13 cellular contexts compared by ENCODE assay signal in genomic region chr3:132662212-132662611, GRCh38. TPM values are rescaled to one million over a fixed set of nuclear protein-coding genes. Genes with fewer than 3 reads are reported as not detected.
DNase-seq lines count a peak whose midpoint lies in the region; ATAC-seq and TF ChIP-seq lines count a peak whose summit lies in the region.
"Had no signal": no experiment of that assay in that cellular context is flagged by ENCODE, and none has a peak within 500 bp of the region (broad histone marks: within the 10 kb centered on the region; RNA-seq: fewer than 3 reads in every experiment).

No MANE protein-coding gene starts in this region.

- peak overlapping the region; percentile 80 for H3K4me3 ChIP-seq in OCI-LY1 (ENCODE audit: low read depth, low read length, poor library complexity, severe bottlenecking)
- peak overlapping the region; percentile 91 for H3K4me3 ChIP-seq in coronary artery
- H3K4me3 ChIP-seq in smooth muscle cell, result peak overlapping the region; percentile 93
- H3K4me3 ChIP-seq in tibial artery, result no peak overlapping the region

- peak overlapping the region; percentile 91 for H3K4me2 ChIP-seq in OCI-LY1 (ENCODE audit: low read length)
- peak overlapping the region; percentile 95 for H3K4me2 ChIP-seq in smooth muscle cell

- H3K79me2 ChIP-seq in OCI-LY1 (ENCODE audit: insufficient read depth, low read length) (peaks cover 40% of the 10 kb centered on the region), smooth muscle cell (ENCODE audit: low read depth) (peaks cover 67% of the 10 kb centered on the region)

- H3K9ac ChIP-seq in OCI-LY1 (ENCODE audit: low read length), result peak overlapping the region; percentile 83; the same call in 1 of the 2 replicates
- H3K9ac ChIP-seq in smooth muscle cell (ENCODE audit: low read depth), result peak overlapping the region; percentile 93

- peaks cover 60% of the 10 kb centered on the region for H3K4me1 Mint-ChIP-seq in activated T-cell treated with anti-CD3 and anti-CD28 coated beads, Interleukin-2, amount 50 U/mL, for 72 hours (ENCODE audit: low read depth)

- H3K36me3 ChIP-seq in OCI-LY1 (ENCODE audit: insufficient read depth, low read length), result peaks cover 15% of the 10 kb centered on the region; the same call in 1 of the 2 replicates
- no peaks in the 10 kb centered on the region for H3K36me3 ChIP-seq in smooth muscle cell (ENCODE audit: low read depth)
- peaks cover 0 to 5% (median 4%) of the 10 kb centered on the region in 3 donors for H3K36me3 ChIP-seq in tibial artery

- peaks cover 35% of the 10 kb centered on the region for H3K4me1 ChIP-seq in OCI-LY1 (ENCODE audit: insufficient read depth, low read length, severe bottlenecking)
- H3K4me1 ChIP-seq in smooth muscle cell (ENCODE audit: low read depth), result peaks cover 23% of the 10 kb centered on the region
- peaks cover 0 to 39% (median 22%) of the 10 kb centered on the region in 4 donors for H3K4me1 ChIP-seq in tibial artery

- no peak overlapping the region for H3K27ac ChIP-seq in OCI-LY1 (ENCODE audit: low read depth, low read length, poor library complexity, severe bottlenecking)
- no peak overlapping the region for H3K27ac ChIP-seq in coronary artery
- no peak overlapping the region for H3K27ac ChIP-seq in smooth muscle cell (ENCODE audit: low read depth)
- no peak overlapping the region for H3K27ac ChIP-seq in tibial artery
- H3K27ac ChIP-seq: brain microvascular endothelial cell, esophagus muscularis mucosa had no signal

- H3F3A ChIP-seq in OCI-LY1 (ENCODE audit: insufficient read depth, low read length) (no peaks in the 10 kb centered on the region), smooth muscle cell (ENCODE audit: low read depth) (peaks cover 3% of the 10 kb centered on the region)

- H4K20me1 ChIP-seq in OCI-LY1 (ENCODE audit: insufficient read depth, low read length) (no peaks in the 10 kb centered on the region), smooth muscle cell (ENCODE audit: low read depth) (peaks cover 45% of the 10 kb centered on the region)

- DNase-seq in activated T-cell treated with anti-CD3 and anti-CD28 coated beads, Interleukin-2, amount 50 U/mL, for 72 hours, result no peak
- DNase-seq in activated T-cell treated with anti-CD3 and anti-CD28 coated beads for 4 hours, result no peak
- DNase-seq in coronary artery (ENCODE audit: low spot score), result no peak
- DNase-seq in smooth muscle cell (lab: John Stamatoyannopoulos, UW; ENCODE audit: unreplicated experiment), result no peak
- DNase-seq in tibial artery, result no peak
- no peak for DNase-seq in mesenteric fat pad (ENCODE audit: low spot score)
- DNase-seq in NCI-H1694 (lab: John Stamatoyannopoulos, UW), result no peak
- DNase-seq: brain microvascular endothelial cell; NCI-H524 treated with DMSO at 0.1 percent for 48 hours; stimulated activated CD4-positive, alpha-beta T cell treated with anti-CD3 and anti-CD28 coated beads, Interleukin-15, amount 100 ng/mL, for 24 hours had no signal

- no peaks in the 10 kb centered on the region for H3K27me3 Mint-ChIP-seq in activated T-cell treated with anti-CD3 and anti-CD28 coated beads, Interleukin-2, amount 50 U/mL, for 72 hours (ENCODE audit: low read depth)
- H3K27me3 Mint-ChIP-seq: stimulated activated memory B cell treated with anti-CD40 and anti-IgM and Interleukin-4, amounts not matched to agents 10 μg/mL and 1 μg/mL and 100 μg/mL, for 72 hours had no signal

- H3K36me3 Mint-ChIP-seq in activated T-cell treated with anti-CD3 and anti-CD28 coated beads, Interleukin-2, amount 50 U/mL, for 72 hours (ENCODE audit: insufficient read depth in 2 of 2), result peaks cover 4 to 13% of the 10 kb centered on the region in 2 donors

- H3K9me2 ChIP-seq in OCI-LY1 (ENCODE audit: low read depth, low read length), result no peaks in the 10 kb centered on the region

- TF ChIP-seq CTCF in OCI-LY1 (IDR thresholded peaks at IDR 0.05; ENCODE audit: low read length), result no peak
- TF ChIP-seq CTCF in coronary artery (IDR thresholded peaks at IDR 0.05), result no peak
- no peak for TF ChIP-seq CTCF in smooth muscle cell (IDR thresholded peaks at IDR 0.05; ENCODE audit: borderline replicate concordance, insufficient read depth, poor library complexity, severe bottlenecking)
- TF ChIP-seq CTCF in tibial artery (IDR thresholded peaks at IDR 0.05), result no peak

- H3K9me3 ChIP-seq in OCI-LY1 (ENCODE audit: low read length) (no peaks in the 10 kb centered on the region), smooth muscle cell (replicated peaks; ENCODE audit: low read depth) (no peaks in the 10 kb centered on the region), tibial artery (no peaks in the 10 kb centered on the region)
- H3K9me3 ChIP-seq: esophagus muscularis mucosa had no signal

- no peaks in the 10 kb centered on the region for H3K9me3 Mint-ChIP-seq in activated T-cell treated with anti-CD3 and anti-CD28 coated beads, Interleukin-2, amount 50 U/mL, for 72 hours
- H3K9me3 Mint-ChIP-seq: stimulated activated memory B cell treated with anti-CD40 and anti-IgM and Interleukin-4, amounts not matched to agents 10 μg/mL and 1 μg/mL and 100 μg/mL, for 72 hours had no signal

- H3K27me3 ChIP-seq in OCI-LY1 (ENCODE audit: insufficient read depth, low read length), result no peaks in the 10 kb centered on the region
- no peaks in the 10 kb centered on the region for H3K27me3 ChIP-seq in smooth muscle cell (ENCODE audit: low read depth)
- H3K27me3 ChIP-seq in tibial artery, result no peaks in the 10 kb centered on the region
- H3K27me3 ChIP-seq: brain microvascular endothelial cell, esophagus muscularis mucosa had no signal

- H3K4me3 Mint-ChIP-seq in activated T-cell treated with anti-CD3 and anti-CD28 coated beads, Interleukin-2, amount 50 U/mL, for 72 hours, result peak overlapping the region; percentile 95 to 99

- H3K27ac Mint-ChIP-seq in activated T-cell treated with anti-CD3 and anti-CD28 coated beads, Interleukin-2, amount 50 U/mL, for 72 hours, result peak overlapping the region; percentile 63

- intact Hi-C loops in tibial artery (cut with DNase I; ENCODE audit: low total_unique reads), result no loop called here

- no peak for ATAC-seq in activated T-cell treated with anti-CD3 and anti-CD28 coated beads, Interleukin-2, amount 50 U/mL, for 72 hours (replicated peaks in 1 of 2)
- ATAC-seq: stimulated activated memory B cell treated with anti-CD40 and anti-IgM and Interleukin-4, amounts not matched to agents 10 μg/mL and 1 μg/mL and 100 μg/mL, for 72 hours had no signal

- H2AFZ ChIP-seq in OCI-LY1 (ENCODE audit: low read length) (no peak overlapping the region), smooth muscle cell (ENCODE audit: low read depth) (no peak overlapping the region)

RNA-seq across cellular contexts. Expression of gene UBA5, which starts 2.1 kb away (rescaled TPM):
- total RNA-seq in activated T-cell treated with anti-CD3 and anti-CD28 coated beads, Interleukin-2, amount 50 U/mL, for 72 hours, result 10 to 100 TPM; 48.4 to 53.8 TPM
- 36.0 and 46.7 TPM in 2 replicates for total RNA-seq in smooth muscle cell
- 43.7 and 46.0 TPM in 2 replicates for polyA plus RNA-seq in smooth muscle cell
- 29.7 TPM for total RNA-seq in mesenteric fat pad

RNA-seq across cellular contexts. Expression of gene ACAD11, which starts 2.6 kb away (rescaled TPM):
- total RNA-seq in activated T-cell treated with anti-CD3 and anti-CD28 coated beads, Interleukin-2, amount 50 U/mL, for 72 hours, result 10 to 100 TPM; 34.1 to 40.9 TPM
- total RNA-seq in smooth muscle cell (24.8 and 32.0 TPM in 2 replicates), mesenteric fat pad (24.8 TPM)
- 22.2 and 28.3 TPM in 2 replicates for polyA plus RNA-seq in smooth muscle cell

RNA-seq across cellular contexts. Expression of gene NPHP3, which starts 60.0 kb away (rescaled TPM):
- total RNA-seq in activated T-cell treated with anti-CD3 and anti-CD28 coated beads, Interleukin-2, amount 50 U/mL, for 72 hours, result 10 to 100 TPM; 23.8 to 24.1 TPM
- 25.3 and 39.6 TPM in 2 replicates for total RNA-seq in smooth muscle cell
- polyA plus RNA-seq in smooth muscle cell, result 9.9 and 13.0 TPM in 2 replicates
- total RNA-seq in mesenteric fat pad, result 18.0 TPM

Comparison
In these comparisons a context has a peak if more than half of its experiments do, and no peak if none do; other contexts are left out.
1. H3K4me3 ChIP-seq: peak in OCI-LY1 (single experiment), coronary artery (single experiment) and smooth muscle cell (single experiment); none in tibial artery (0 of 2).